10 cellular contexts compared by ENCODE assay signal in the genomic region with DNA sequence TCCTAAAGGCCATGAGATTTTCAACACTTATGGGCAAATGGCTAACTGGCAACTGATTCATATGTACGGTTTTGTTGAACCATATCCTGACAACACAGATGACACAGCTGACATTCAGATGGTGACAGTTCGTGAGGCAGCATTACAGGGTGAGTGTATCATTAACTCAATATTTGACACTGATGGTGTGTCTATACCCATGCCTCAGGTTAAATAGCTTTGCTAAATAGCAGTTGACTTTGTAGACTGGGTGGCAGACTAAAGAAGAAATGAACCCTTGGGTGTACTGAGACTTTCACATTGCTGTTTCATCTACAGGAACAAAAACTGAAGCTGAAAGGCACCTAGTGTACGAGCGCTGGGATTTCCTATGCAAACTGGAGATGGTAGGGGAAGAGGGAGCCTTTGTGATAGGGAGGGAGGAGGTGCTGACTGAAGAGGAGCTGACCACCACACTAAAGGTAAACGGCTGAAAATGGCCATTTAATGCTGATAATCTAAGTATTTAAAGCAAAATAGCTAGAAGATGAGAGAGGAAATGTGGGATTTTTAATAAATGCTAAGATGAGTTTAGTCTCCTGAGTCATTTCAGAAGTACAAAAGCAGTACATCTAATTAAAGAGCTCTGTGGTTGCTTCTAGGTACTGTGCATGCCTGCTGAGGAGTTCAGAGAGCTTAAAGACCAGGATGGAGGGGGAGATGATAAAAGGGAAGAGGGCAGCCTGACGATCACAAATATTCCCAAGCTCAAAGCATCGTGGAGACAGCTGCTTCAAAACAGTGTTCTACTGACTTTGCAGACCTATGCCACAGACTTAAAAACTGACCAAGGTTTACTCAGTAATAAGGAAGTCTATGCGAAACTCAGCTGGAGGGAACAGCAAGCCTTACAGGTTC. TPM values are rescaled to one million over a fixed set of nuclear protein-coding genes. Genes with fewer than 3 reads are reported as not detected.
A peak's percentile ranks its signal among the peaks of the same experiment; 100 is the strongest.
DNase-seq lines count a peak whose midpoint lies in the region; ATAC-seq and TF ChIP-seq lines count a peak whose summit lies in the region.
"Had no signal": no experiment of that assay in that cellular context is flagged by ENCODE, and none has a peak within 500 bp of the region (broad histone marks: within the 10 kb centered on the region; RNA-seq: fewer than 3 reads in every experiment).

No MANE protein-coding gene starts in this region.

- no peak for TF ChIP-seq POLR2A in prostate gland (IDR thresholded peaks at IDR 0.05)

- no peak for TF ChIP-seq CTCF in prostate gland (IDR thresholded peaks at IDR 0.05)
- no peak for TF ChIP-seq CTCF in lower lobe of right lung (IDR thresholded peaks at IDR 0.05)

- H3K9me3 ChIP-seq in prostate gland (no peaks in the 10 kb centered on the region), lower lobe of right lung (no peaks in the 10 kb centered on the region)
- H3K9me3 ChIP-seq: heart left ventricle had no signal

- H3K4me3 ChIP-seq in prostate gland, result no peak overlapping the region
- H3K4me3 ChIP-seq in lower lobe of right lung, result no peak overlapping the region
- H3K4me3 ChIP-seq: heart left ventricle had no signal

- H3K36me3 ChIP-seq in prostate gland (peaks cover 3 to 19% of the 10 kb centered on the region in 2 donors), lower lobe of right lung (peaks cover 69% of the 10 kb centered on the region)

- H3K27ac ChIP-seq in prostate gland (no peak overlapping the region), lower lobe of right lung (no peak overlapping the region)
- H3K27ac ChIP-seq: heart left ventricle, WERI-Rb-1 had no signal

- H3K27me3 ChIP-seq in prostate gland (replicated peaks; ENCODE audit: insufficient read depth), result no peaks in the 10 kb centered on the region
- H3K27me3 ChIP-seq in lower lobe of right lung (ENCODE audit: low read depth), result no peaks in the 10 kb centered on the region
- H3K27me3 ChIP-seq: heart left ventricle had no signal

- H3K4me1 ChIP-seq in prostate gland (replicated peaks) (peaks cover 6% of the 10 kb centered on the region), lower lobe of right lung (peaks cover 19% of the 10 kb centered on the region)

- 76% methylated on average over 8 of the region's 8 CpGs for WGBS in prostate gland

- DNase-seq in astrocyte of the hippocampus (ENCODE audit: low read depth, low spot score) (peak; percentile 28), prostate gland (ENCODE audit: low spot score) (no peak), NOMO-1 (lab: John Stamatoyannopoulos, UW; ENCODE audit: unreplicated experiment in 2 of 2) (no peak), DMS 273 (lab: John Stamatoyannopoulos, UW; ENCODE audit: unreplicated experiment) (no peak), lower lobe of right lung (no peak)
- DNase-seq: heart left ventricle, WERI-Rb-1 had no signal

- peak; percentile 55 for ATAC-seq in GM18502 (IDR thresholded peaks at IDR 0.05; ENCODE audit: poor library complexity, unreplicated experiment)
- peak; percentile 36 for ATAC-seq in GM21360 (IDR thresholded peaks at IDR 0.05; ENCODE audit: unreplicated experiment)
- peak; percentile 37 for ATAC-seq in HG03135 (IDR thresholded peaks at IDR 0.05; ENCODE audit: unreplicated experiment)
- ATAC-seq in lower lobe of right lung, result no peak
- ATAC-seq: heart left ventricle had no signal

- intact Hi-C loops in prostate gland (cut with DNase I), result loop anchor here (5.0 to 10.0 kb wide), 2 partner anchors 114 to 236 kb away; no protein-coding TSS in a partner anchor
- intact Hi-C loops in lower lobe of right lung (cut with DNase I), result no loop called here

RNA-seq across cellular contexts. Expression of gene SETD6, which starts 3.0 kb away (rescaled TPM):
- total RNA-seq in prostate gland, result 10 to 100 TPM; 45.4 to 55.8 TPM
- total RNA-seq in lower lobe of right lung, result 17.3 TPM

RNA-seq across cellular contexts. Expression of gene NDRG4, which starts 18.4 kb away (rescaled TPM):
- total RNA-seq in prostate gland, result 100 to 1,000 TPM in 1 of 2 donors, 10 to 100 TPM in 1; 13.4 to 359 TPM
- 47.9 TPM for total RNA-seq in lower lobe of right lung

Comparison
In these comparisons a context has a peak if more than half of its experiments do, and no peak if none do; other contexts are left out.
1. ATAC-seq: peak in GM18502 (single experiment), GM21360 (single experiment) and HG03135 (single experiment); none in lower lobe of right lung (0 of 2).